26 cellular contexts compared by ENCODE assay signal in genomic region chr7:75584385-75584784, GRCh38.
"Had no signal": no experiment of that assay in that cellular context is flagged by ENCODE, and none has a peak within 500 bp of the region (broad histone marks: within the 10 kb centered on the region; RNA-seq: fewer than 3 reads in every experiment).

No MANE protein-coding gene starts in this region.

- H3K4me3 ChIP-seq: adrenal gland, gastroesophageal sphincter, neural progenitor cell, tibial nerve had no signal

- H3K9me3 Mint-ChIP-seq: activated naive CD8-positive, alpha-beta T cell treated with anti-CD3 and anti-CD28 coated beads for 36 hours; activated T-cell treated with anti-CD3 and anti-CD28 coated beads, Interleukin-2, amount 50 U/mL, for 72 hours; brain; immature natural killer cell; neural progenitor cell; T-helper 2 cell treated with Interferon-gamma antibody and Interleukin-4, amounts not matched to agents 5 μg/mL and 100 μg/mL, for 36 hours had no signal

- H3K27me3 ChIP-seq: adrenal gland, gastroesophageal sphincter, neural progenitor cell, tibial nerve had no signal

- H3K27ac ChIP-seq: adrenal gland, gastroesophageal sphincter, neural progenitor cell, tibial nerve had no signal

- DNase-seq: activated CD4-positive, alpha-beta T cell treated with anti-CD3 and anti-CD28 coated beads for 36 hours; activated CD4-positive, CD25-positive, alpha-beta regulatory T cell; activated CD8-positive, alpha-beta memory T cell treated with anti-CD3 and anti-CD28 coated beads, Interleukin-2, amount 10 ng/mL, durations not matched to agents 7 days and 5 days; activated CD8-positive, alpha-beta T cell treated with anti-CD3 and anti-CD28 coated beads, Interleukin-2, amount 10 ng/mL, durations not matched to agents 7 days and 5 days; activated effector memory CD4-positive, alpha-beta T cell treated with Interleukin-2 at 50 U/mL for 16 hours; activated naive CD4-positive, alpha-beta T cell treated with Interleukin-2 at 50 U/mL for 16 hours; activated naive CD8-positive, alpha-beta T cell treated with anti-CD3 and anti-CD28 coated beads for 36 hours; activated T-cell treated with anti-CD3 and anti-CD28 coated beads, Interleukin-2, amount 50 U/mL, for 72 hours; adrenal gland; aorta; effector memory CD4-positive, alpha-beta T cell; erythroblast; immature natural killer cell; kidney; left colon; mammary epithelial cell; naive thymus-derived CD4-positive, alpha-beta T cell; right cardiac atrium; stimulated activated CD4-positive, alpha-beta T cell treated with anti-CD3 and anti-CD28 coated beads, Interleukin-2, amount 100 ng/mL, for 48 hours; stimulated activated naive CD4-positive, alpha-beta T cell treated with Interleukin-2 at 50 U/mL for 16 hours; T-helper 1 cell had no signal

- ATAC-seq: activated CD4-positive, alpha-beta T cell treated with anti-CD3 and anti-CD28 coated beads for 36 hours; activated CD8-positive, alpha-beta memory T cell treated with anti-CD3 and anti-CD28 coated beads, Interleukin-2, amount 10 ng/mL, durations not matched to agents 7 days and 5 days; activated CD8-positive, alpha-beta T cell treated with anti-CD3 and anti-CD28 coated beads, Interleukin-2, amount 10 ng/mL, durations not matched to agents 7 days and 5 days; activated T-cell treated with anti-CD3 and anti-CD28 coated beads, Interleukin-2, amount 50 U/mL, for 72 hours; gastroesophageal sphincter; left colon; naive thymus-derived CD4-positive, alpha-beta T cell; right cardiac atrium had no signal

- H3K36me3 Mint-ChIP-seq: activated CD8-positive, alpha-beta memory T cell treated with anti-CD3 and anti-CD28 coated beads, Interleukin-2, amount 10 ng/mL, durations not matched to agents 7 days and 5 days; activated naive CD8-positive, alpha-beta T cell treated with anti-CD3 and anti-CD28 coated beads for 36 hours; naive thymus-derived CD4-positive, alpha-beta T cell had no signal

- H3K4me2 ChIP-seq: neural progenitor cell had no signal

- H3K27me3 Mint-ChIP-seq: activated CD4-positive, alpha-beta T cell treated with anti-CD3 and anti-CD28 coated beads for 36 hours; activated CD8-positive, alpha-beta memory T cell treated with anti-CD3 and anti-CD28 coated beads, Interleukin-2, amount 10 ng/mL, durations not matched to agents 7 days and 5 days; activated naive CD8-positive, alpha-beta T cell treated with anti-CD3 and anti-CD28 coated beads for 36 hours; brain; naive thymus-derived CD4-positive, alpha-beta T cell had no signal

- H3K4me1 ChIP-seq: adrenal gland, gastroesophageal sphincter, neural progenitor cell, tibial nerve had no signal

- H3K9me3 ChIP-seq: adrenal gland, gastroesophageal sphincter, tibial nerve had no signal

- H3K4me3 Mint-ChIP-seq: activated CD4-positive, alpha-beta T cell treated with anti-CD3 and anti-CD28 coated beads for 36 hours; activated CD8-positive, alpha-beta memory T cell treated with anti-CD3 and anti-CD28 coated beads, Interleukin-2, amount 10 ng/mL, durations not matched to agents 7 days and 5 days; activated CD8-positive, alpha-beta T cell treated with anti-CD3 and anti-CD28 coated beads, Interleukin-2, amount 10 ng/mL, durations not matched to agents 7 days and 5 days; activated naive CD8-positive, alpha-beta T cell treated with anti-CD3 and anti-CD28 coated beads for 36 hours; activated T-cell treated with anti-CD3 and anti-CD28 coated beads, Interleukin-2, amount 50 U/mL, for 72 hours; brain; immature natural killer cell; naive thymus-derived CD4-positive, alpha-beta T cell; neural progenitor cell; T-helper 2 cell treated with Interferon-gamma antibody and Interleukin-4, amounts not matched to agents 5 μg/mL and 100 μg/mL, for 36 hours had no signal

- H3K4me1 Mint-ChIP-seq: activated CD4-positive, alpha-beta T cell treated with anti-CD3 and anti-CD28 coated beads for 36 hours; activated CD8-positive, alpha-beta memory T cell treated with anti-CD3 and anti-CD28 coated beads, Interleukin-2, amount 10 ng/mL, durations not matched to agents 7 days and 5 days; activated naive CD8-positive, alpha-beta T cell treated with anti-CD3 and anti-CD28 coated beads for 36 hours; brain; immature natural killer cell; neural progenitor cell had no signal

- H3K27ac Mint-ChIP-seq: activated CD4-positive, alpha-beta T cell treated with anti-CD3 and anti-CD28 coated beads for 36 hours; activated CD8-positive, alpha-beta memory T cell treated with anti-CD3 and anti-CD28 coated beads, Interleukin-2, amount 10 ng/mL, durations not matched to agents 7 days and 5 days; activated CD8-positive, alpha-beta T cell treated with anti-CD3 and anti-CD28 coated beads, Interleukin-2, amount 10 ng/mL, durations not matched to agents 7 days and 5 days; activated naive CD8-positive, alpha-beta T cell treated with anti-CD3 and anti-CD28 coated beads for 36 hours; activated T-cell treated with anti-CD3 and anti-CD28 coated beads, Interleukin-2, amount 50 U/mL, for 72 hours; immature natural killer cell; naive thymus-derived CD4-positive, alpha-beta T cell; neural progenitor cell; T-helper 2 cell treated with Interferon-gamma antibody and Interleukin-4, amounts not matched to agents 5 μg/mL and 100 μg/mL, for 36 hours had no signal

- H2AFZ ChIP-seq: neural progenitor cell had no signal

- H3K36me3 ChIP-seq: neural progenitor cell had no signal
